Comparison of ENCODE assay signal across 15 cellular contexts in genomic region chr6:160132776-160133338, GRCh38. TPM values are rescaled to one million over a fixed set of nuclear protein-coding genes. Genes with fewer than 3 reads are reported as not detected.
DNase-seq lines count a peak whose midpoint lies in the region; ATAC-seq and TF ChIP-seq lines count a peak whose summit lies in the region.
"Had no signal": no experiment of that assay in that cellular context is flagged by ENCODE, and none has a peak within 500 bp of the region (broad histone marks: within the 10 kb centered on the region; RNA-seq: fewer than 3 reads in every experiment).

No MANE protein-coding gene starts in this region.

- peaks cover 2% of the 10 kb centered on the region for H3K36me3 Mint-ChIP-seq in activated naive CD4-positive, alpha-beta T cell treated with anti-CD3 and anti-CD28 coated beads, Interleukin-2, amount 50 U/mL, for 24 hours
- no peaks in the 10 kb centered on the region for H3K36me3 Mint-ChIP-seq in activated naive CD4-positive, alpha-beta T cell treated with anti-CD3 and anti-CD28 coated beads for 36 hours (ENCODE audit: low read depth)
- no peaks in the 10 kb centered on the region for H3K36me3 Mint-ChIP-seq in stimulated activated effector memory CD8-positive, alpha-beta T cell treated with anti-CD3 and anti-CD28 coated beads, Interleukin-12 subunit alpha, Interleukin-12 subunit beta, amount 100 ng/mL, for 72 hours

- no peaks in the 10 kb centered on the region for H3K27me3 Mint-ChIP-seq in activated naive CD4-positive, alpha-beta T cell treated with anti-CD3 and anti-CD28 coated beads, Interleukin-2, amount 50 U/mL, for 24 hours
- no peaks in the 10 kb centered on the region for H3K27me3 Mint-ChIP-seq in activated naive CD4-positive, alpha-beta T cell treated with anti-CD3 and anti-CD28 coated beads for 36 hours (ENCODE audit: low read depth)
- H3K27me3 Mint-ChIP-seq: effector memory CD8-positive, alpha-beta T cell had no signal

- H3K9me3 Mint-ChIP-seq in activated naive CD4-positive, alpha-beta T cell treated with anti-CD3 and anti-CD28 coated beads, Interleukin-2, amount 50 U/mL, for 24 hours: no peaks in the 10 kb centered on the region
- no peaks in the 10 kb centered on the region for H3K9me3 Mint-ChIP-seq in activated naive CD4-positive, alpha-beta T cell treated with anti-CD3 and anti-CD28 coated beads for 36 hours
- no peaks in the 10 kb centered on the region for H3K9me3 Mint-ChIP-seq in stimulated activated effector memory CD8-positive, alpha-beta T cell treated with anti-CD3 and anti-CD28 coated beads, Interleukin-12 subunit alpha, Interleukin-12 subunit beta, amount 100 ng/mL, for 72 hours
- H3K9me3 Mint-ChIP-seq: effector memory CD8-positive, alpha-beta T cell had no signal

- H3K9me3 ChIP-seq in RWPE2 (ENCODE audit: severe bottlenecking): no peaks in the 10 kb centered on the region
- H3K9me3 ChIP-seq: gastrocnemius medialis had no signal

- no peaks in the 10 kb centered on the region for H3K27me3 ChIP-seq in RWPE2 (ENCODE audit: insufficient read depth, poor library complexity, severe bottlenecking)
- H3K27me3 ChIP-seq: gastrocnemius medialis had no signal

- no peaks in the 10 kb centered on the region for H3K4me1 ChIP-seq in RWPE2 (ENCODE audit: insufficient read depth, poor library complexity, severe bottlenecking)
- H3K4me1 ChIP-seq: gastrocnemius medialis had no signal

- H3K4me3 Mint-ChIP-seq in activated naive CD4-positive, alpha-beta T cell treated with anti-CD3 and anti-CD28 coated beads, Interleukin-2, amount 50 U/mL, for 24 hours: no peak overlapping the region
- H3K4me3 Mint-ChIP-seq in activated naive CD4-positive, alpha-beta T cell treated with anti-CD3 and anti-CD28 coated beads for 36 hours: no peak overlapping the region
- no peak overlapping the region for H3K4me3 Mint-ChIP-seq in stimulated activated effector memory CD8-positive, alpha-beta T cell treated with anti-CD3 and anti-CD28 coated beads, Interleukin-12 subunit alpha, Interleukin-12 subunit beta, amount 100 ng/mL, for 72 hours
- H3K4me3 Mint-ChIP-seq: effector memory CD8-positive, alpha-beta T cell; immature natural killer cell had no signal

- no peaks in the 10 kb centered on the region for H3K36me3 ChIP-seq in RWPE2 (ENCODE audit: low read depth)
- H3K36me3 ChIP-seq: gastrocnemius medialis had no signal

- no peak for TF ChIP-seq CTCF in RWPE2 (IDR thresholded peaks at IDR 0.05; ENCODE audit: poor library complexity, severe bottlenecking)
- TF ChIP-seq CTCF in fibroblast of pulmonary artery (IDR thresholded peaks at IDR 0.05; ENCODE audit: low read length, missing control alignments): no peak

- CTCF ChIA-PET in activated naive CD4-positive, alpha-beta T cell treated with anti-CD3 and anti-CD28 coated beads for 36 hours (lab: Charles Lee): interaction anchor here (0.6 kb wide), 1 partner anchor 298 kb away, joined by 3 read pairs; no protein-coding TSS in a partner anchor

- H3K4me3 ChIP-seq in RWPE2 (ENCODE audit: severe bottlenecking) (no peak overlapping the region), fibroblast of pulmonary artery (replicated peaks; ENCODE audit: low read depth, low read length) (no peak overlapping the region)
- H3K4me3 ChIP-seq: gastrocnemius medialis had no signal

- peak overlapping the region; percentile 88 for H3K27ac Mint-ChIP-seq in activated naive CD4-positive, alpha-beta T cell treated with anti-CD3 and anti-CD28 coated beads, Interleukin-2, amount 50 U/mL, for 24 hours
- no peak overlapping the region for H3K27ac Mint-ChIP-seq in activated naive CD4-positive, alpha-beta T cell treated with anti-CD3 and anti-CD28 coated beads for 36 hours
- H3K27ac Mint-ChIP-seq in stimulated activated effector memory CD8-positive, alpha-beta T cell treated with anti-CD3 and anti-CD28 coated beads, Interleukin-12 subunit alpha, Interleukin-12 subunit beta, amount 100 ng/mL, for 72 hours: peak overlapping the region; percentile 20

- intact Hi-C loops in activated naive CD4-positive, alpha-beta T cell treated with anti-CD3 and anti-CD28 coated beads for 36 hours (cut with micrococcal nuclease): no loop called here

- H3K27ac ChIP-seq in RWPE2 (ENCODE audit: poor library complexity, severe bottlenecking): no peak overlapping the region
- no peak overlapping the region for H3K27ac ChIP-seq in caudate nucleus (ENCODE audit: low read depth, low read length)
- H3K27ac ChIP-seq: gastrocnemius medialis had no signal

- H3K4me1 Mint-ChIP-seq in activated naive CD4-positive, alpha-beta T cell treated with anti-CD3 and anti-CD28 coated beads, Interleukin-2, amount 50 U/mL, for 24 hours: no peaks in the 10 kb centered on the region
- peaks cover 4% of the 10 kb centered on the region for H3K4me1 Mint-ChIP-seq in activated naive CD4-positive, alpha-beta T cell treated with anti-CD3 and anti-CD28 coated beads for 36 hours (ENCODE audit: low read depth)
- peaks cover 18% of the 10 kb centered on the region for H3K4me1 Mint-ChIP-seq in stimulated activated effector memory CD8-positive, alpha-beta T cell treated with anti-CD3 and anti-CD28 coated beads, Interleukin-12 subunit alpha, Interleukin-12 subunit beta, amount 100 ng/mL, for 72 hours

- no peak for DNase-seq in activated naive CD4-positive, alpha-beta T cell treated with anti-CD3 and anti-CD28 coated beads for 36 hours
- no peak for DNase-seq in RWPE2 (ENCODE audit: low spot score)
- peak; percentile 17 for DNase-seq in fibroblast of pulmonary artery (ENCODE audit: low read depth)
- no peak for DNase-seq in stimulated activated effector memory CD8-positive, alpha-beta T cell treated with anti-CD3 and anti-CD28 coated beads, Interleukin-12 subunit alpha, Interleukin-12 subunit beta, amount 100 ng/mL, for 72 hours (ENCODE audit: low spot score in 2 of 2)
- DNase-seq in SIG-M5 (lab: John Stamatoyannopoulos, UW): no peak
- DNase-seq in caudate nucleus (lab: John Stamatoyannopoulos, UW): no peak
- DNase-seq: activated CD4-positive, alpha-beta T cell treated with anti-CD3 and anti-CD28 coated beads for 48 hours; effector memory CD8-positive, alpha-beta T cell; gastrocnemius medialis; immature natural killer cell; Kasumi-1; NCI-H1930 had no signal

- peak; percentile 63 for ATAC-seq in RWPE2 (ENCODE audit: low read depth)
- peak; percentile 44 for ATAC-seq in stimulated activated effector memory CD8-positive, alpha-beta T cell treated with anti-CD3 and anti-CD28 coated beads, Interleukin-12 subunit alpha, Interleukin-12 subunit beta, amount 100 ng/mL, for 72 hours
- no peak for ATAC-seq in GM21619 (IDR thresholded peaks at IDR 0.05; ENCODE audit: unreplicated experiment)
- ATAC-seq: effector memory CD8-positive, alpha-beta T cell; gastrocnemius medialis; HCT116 had no signal

RNA-seq across cellular contexts. Expression of gene SLC22A1, which starts 11.2 kb away (rescaled TPM):
- total RNA-seq in activated naive CD4-positive, alpha-beta T cell treated with anti-CD3 and anti-CD28 coated beads for 36 hours: not detected
